In genomic region chr1:25607123-25607522, GRCh38 we compare ENCODE assay signal across 29 cellular contexts.
"Had no signal": no experiment of that assay in that cellular context is flagged by ENCODE, and none has a peak within 500 bp of the region (broad histone marks: within the 10 kb centered on the region; RNA-seq: fewer than 3 reads in every experiment).

No MANE protein-coding gene starts in this region.

- DNase-seq: activated CD4-positive, alpha-beta T cell treated with anti-CD3 and anti-CD28 coated beads for 48 hours; activated CD4-positive, alpha-beta T cell treated with anti-CD3 and anti-CD28 coated beads, Interleukin-2, amount 50 U/mL, for 1 hour; activated CD4-positive, alpha-beta T cell treated with anti-CD3 and anti-CD28 coated beads, Interleukin-2, amount 50 U/mL, for 48 hours; activated CD8-positive, alpha-beta memory T cell treated with anti-CD3 and anti-CD28 coated beads for 24 hours; activated CD8-positive, alpha-beta T cell treated with anti-CD3 and anti-CD28 coated beads for 36 hours; activated effector memory CD4-positive, alpha-beta T cell treated with Interleukin-2 at 50 U/mL for 16 hours; activated gamma-delta T cell treated with Interleukin-2 at 50 U/mL for 16 hours; activated naive CD4-positive, alpha-beta T cell treated with anti-CD3 and anti-CD28 coated beads for 36 hours; activated naive CD8-positive, alpha-beta T cell treated with anti-CD3 and anti-CD28 coated beads, Interleukin-2, amount 10 ng/mL, durations not matched to agents 7 days and 5 days; activated T-cell treated with anti-CD3 and anti-CD28 coated beads, Interleukin-2, amount 50 U/mL, for 4 hours; central memory CD4-positive, alpha-beta T cell; cerebellar nuclear complex; colonic mucosa; dorsolateral prefrontal cortex; effector memory CD4-positive, alpha-beta T cell; endodermal cell; foreskin fibroblast; head of caudate nucleus; T-helper 2 cell had no signal

- H3K36me3 ChIP-seq: ascending aorta, breast epithelium, cardiac muscle cell, colonic mucosa had no signal

- ATAC-seq: activated CD4-positive, CD25-positive, alpha-beta regulatory T cell treated with anti-CD3 and anti-CD28 coated beads, Interleukin-2, amount 50 U/mL, for 24 hours; activated CD8-positive, alpha-beta T cell treated with anti-CD3 and anti-CD28 coated beads for 36 hours; activated naive CD4-positive, alpha-beta T cell treated with anti-CD3 and anti-CD28 coated beads, Interleukin-2, amount 50 U/mL, for 72 hours; activated T-cell treated with anti-CD3 and anti-CD28 coated beads, Interleukin-2, amount 50 U/mL, for 4 hours; activated T-helper 17 cell treated with anti-CD3 and anti-CD28 coated beads, Interleukin-2, amount 50 U/mL, for 72 hours; esophagus mucosa; WTC11 had no signal

- H3K27me3 ChIP-seq: ascending aorta, breast epithelium, cardiac muscle cell, colonic mucosa, dorsolateral prefrontal cortex had no signal

- H3K27ac ChIP-seq: ascending aorta, breast epithelium, cardiac muscle cell, colonic mucosa, dorsolateral prefrontal cortex, VCaP had no signal

- FAIRE-seq: frontal cortex had no signal

- H3K4me3 ChIP-seq: ascending aorta, breast epithelium, cardiac muscle cell, colonic mucosa, dorsolateral prefrontal cortex had no signal

- H3K4me1 ChIP-seq: breast epithelium, colonic mucosa had no signal

- H3K9me3 ChIP-seq: ascending aorta, breast epithelium, colonic mucosa had no signal
